Comparison of ENCODE assay signal across 8 cellular contexts in genomic region chr9:137046094-137046787, GRCh38. TPM values are rescaled to one million over a fixed set of nuclear protein-coding genes. Genes with fewer than 3 reads are reported as not detected.
A peak's percentile ranks its signal among the peaks of the same experiment; 100 is the strongest.
DNase-seq lines count a peak whose midpoint lies in the region; ATAC-seq and TF ChIP-seq lines count a peak whose summit lies in the region.

TSS of gene NPDC1 (minus strand) at chr9:137046177. CDS start at chr9:137045989, 188 bp downstream.

- H3K9me3 Mint-ChIP-seq in T-cell (no peaks in the 10 kb centered on the region), progenitor cell of endocrine pancreas (ENCODE audit: low read depth) (no peaks in the 10 kb centered on the region)

- peaks cover 6 to 54% of the 10 kb centered on the region in 2 donors for H3K27me3 Mint-ChIP-seq in T-cell
- peaks cover 25% of the 10 kb centered on the region for H3K27me3 Mint-ChIP-seq in progenitor cell of endocrine pancreas

- intact Hi-C loops in left ventricle myocardium inferior (cut with micrococcal nuclease), result no loop called here
- intact Hi-C loops in upper lobe of right lung (cut with DNase I), result no loop called here

- POLR2A ChIA-PET in T-cell (lab: Charles Lee), result interaction anchor here in 1 of 2 donors (0.6 kb wide), 1 partner anchor 319 kb away, joined by 5 read pairs; no protein-coding TSS in a partner anchor

- H3K4me3 ChIP-seq in left ventricle myocardium inferior, result peak within 1 kb of the TSS; percentile 80
- H3K4me3 ChIP-seq in upper lobe of right lung, result peak within 1 kb of the TSS; percentile 64

- peaks cover 8 to 22% (median 20%) of the 10 kb centered on the region in 3 donors for H3K4me1 Mint-ChIP-seq in T-cell
- peaks cover 2% of the 10 kb centered on the region for H3K4me1 Mint-ChIP-seq in progenitor cell of endocrine pancreas (ENCODE audit: low read depth)

- peak; percentile 76 to 81 (median 78) for ATAC-seq in T-cell (replicated peaks in 1 of 4)
- peak; percentile 77 for ATAC-seq in upper lobe of right lung
- no peak for ATAC-seq in GM21825 (IDR thresholded peaks at IDR 0.05; ENCODE audit: unreplicated experiment)

- H3K27me3 ChIP-seq in left ventricle myocardium inferior (ENCODE audit: low read depth), result peaks cover 45% of the 10 kb centered on the region
- peaks cover 42% of the 10 kb centered on the region for H3K27me3 ChIP-seq in upper lobe of right lung

- CTCF ChIA-PET in T-cell (lab: Charles Lee), result interaction anchor here (0.6 to 1.4 kb wide), 20 partner anchors 11 to 248 kb away, joined by 3 to 9 read pairs (median 4); partner anchors contain the start of genes FUT7 (in 1 of the 2), RNF224 (in 1 of the 2), SAPCD2 (in 1 of the 2) and TUBB4B (in 1 of the 2)

- H3K9me3 ChIP-seq in left ventricle myocardium inferior (replicated peaks), result no peaks in the 10 kb centered on the region
- H3K9me3 ChIP-seq in upper lobe of right lung, result no peaks in the 10 kb centered on the region

- H3K27ac ChIP-seq in left ventricle myocardium inferior (replicated peaks) (peak within 1 kb of the TSS; percentile 93), upper lobe of right lung (peak within 1 kb of the TSS; percentile 66)

- H3K4me1 ChIP-seq in left ventricle myocardium inferior, result peaks cover 62% of the 10 kb centered on the region
- peaks cover 23% of the 10 kb centered on the region for H3K4me1 ChIP-seq in upper lobe of right lung

- DNase-seq in NCI-H1048 (lab: John Stamatoyannopoulos, UW) (peak; percentile 34), T-cell (peak; percentile 46 to 83 (median 71)), amniotic stem cell (lab: John Stamatoyannopoulos, UW) (peak; percentile 71), left ventricle myocardium inferior (peak; percentile 79), progenitor cell of endocrine pancreas (ENCODE audit: low spot score, unreplicated experiment) (peak; percentile 94), upper lobe of right lung (peak; percentile 89)

- TF ChIP-seq CTCF in GM12873 (IDR thresholded peaks at IDR 0.05; ENCODE audit: insufficient read depth, low read depth, low read length, missing control alignments) (peak; percentile 91), left ventricle myocardium inferior (IDR thresholded peaks at IDR 0.05; ENCODE audit: borderline replicate concordance) (peak; percentile 90), progenitor cell of endocrine pancreas (IDR thresholded peaks at IDR 0.05; ENCODE audit: unreplicated experiment) (peak; percentile 91), upper lobe of right lung (IDR thresholded peaks at IDR 0.05) (peak; percentile 86)

- H3K4me3 Mint-ChIP-seq in T-cell, result peak within 1 kb of the TSS; percentile 63 to 81 (median 76)
- H3K4me3 Mint-ChIP-seq in progenitor cell of endocrine pancreas (ENCODE audit: low read depth), result peak within 1 kb of the TSS; percentile 73

- H3K36me3 Mint-ChIP-seq in T-cell (no peaks in the 10 kb centered on the region), progenitor cell of endocrine pancreas (ENCODE audit: insufficient read depth) (no peaks in the 10 kb centered on the region)

- peaks cover 9% of the 10 kb centered on the region for H3K36me3 ChIP-seq in left ventricle myocardium inferior
- H3K36me3 ChIP-seq in upper lobe of right lung, result no peaks in the 10 kb centered on the region

- H3K27ac Mint-ChIP-seq in T-cell, result no peak within 1 kb of the TSS
- no peak within 1 kb of the TSS for H3K27ac Mint-ChIP-seq in progenitor cell of endocrine pancreas

RNA-seq across cellular contexts. Expression of gene NPDC1, which starts in this region (rescaled TPM):
- total RNA-seq in T-cell, result 10 to 100 TPM; 32.4 to 76.7 (median 57.0) TPM
- total RNA-seq in left ventricle myocardium inferior, result 63.9 TPM
- 62.0 and 73.2 TPM in 2 replicates for total RNA-seq in progenitor cell of endocrine pancreas
- total RNA-seq in upper lobe of right lung, result 152 TPM

Comparison
In these comparisons a context has a peak if more than half of its experiments do, and no peak if none do; other contexts are left out.
1. DNase-seq: peak in every context shown above with its lines; median percentile 94 in progenitor cell of endocrine pancreas; 89 in upper lobe of right lung; 79 in left ventricle myocardium inferior; 71 in T-cell; 71 in amniotic stem cell; 34 in NCI-H1048.